ENCODE assay signal across 18 cellular contexts in the genomic region with DNA sequence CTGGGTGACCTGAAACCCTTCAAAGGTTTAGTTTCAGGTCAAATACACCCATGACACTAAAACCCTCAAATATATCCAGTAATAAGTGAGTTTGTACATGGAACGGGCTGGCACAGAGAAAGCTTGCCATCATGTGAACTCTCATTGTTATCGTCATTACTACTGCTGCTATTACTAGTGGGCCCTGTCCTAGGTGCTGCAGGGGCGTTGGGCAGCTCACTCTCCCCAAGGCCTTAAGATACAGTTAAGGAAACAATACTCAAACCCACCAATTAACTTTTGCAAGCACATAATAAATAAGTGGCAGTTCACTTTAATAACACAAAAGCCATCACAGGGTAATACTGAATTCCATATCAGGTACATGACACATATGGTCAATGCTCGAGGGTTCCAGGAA.
DNase-seq lines count a peak whose midpoint lies in the region; ATAC-seq and TF ChIP-seq lines count a peak whose summit lies in the region.
"Had no signal": no experiment of that assay in that cellular context is flagged by ENCODE, and none has a peak within 500 bp of the region (broad histone marks: within the 10 kb centered on the region; RNA-seq: fewer than 3 reads in every experiment).

No MANE protein-coding gene starts in this region.

- H3K27ac Mint-ChIP-seq in GM23338 (no peak overlapping the region), HFFc6 (peak overlapping the region; percentile 97), chondrocyte (ENCODE audit: unreplicated experiment) (peak overlapping the region; percentile 97)
- H3K27ac Mint-ChIP-seq: CD4-positive, alpha-beta memory T cell had no signal

- H3K79me2 ChIP-seq in GM23338 (replicated peaks; ENCODE audit: insufficient read depth) = no peaks in the 10 kb centered on the region
- no peaks in the 10 kb centered on the region for H3K79me2 ChIP-seq in hepatocyte

- intact Hi-C loops in upper lobe of right lung (cut with DNase I) = no loop called here

- H3K4me3 Mint-ChIP-seq in GM23338 = no peak overlapping the region
- no peak overlapping the region for H3K4me3 Mint-ChIP-seq in HFFc6
- H3K4me3 Mint-ChIP-seq in chondrocyte (ENCODE audit: unreplicated experiment) = no peak overlapping the region
- H3K4me3 Mint-ChIP-seq: CD14-positive monocyte; CD4-positive, alpha-beta memory T cell had no signal

- H3K27ac ChIP-seq in GM23338 (ENCODE audit: low read depth) = no peak overlapping the region
- no peak overlapping the region for H3K27ac ChIP-seq in upper lobe of right lung
- no peak overlapping the region for H3K27ac ChIP-seq in hepatocyte
- H3K27ac ChIP-seq: BLaER1, HL-60 had no signal

- WGBS in hepatocyte (ENCODE audit: low lambda C conversion rate, missing lambda C conversion rate) = 99% methylated on average over 4 of the region's 4 CpGs

- H3K4me1 Mint-ChIP-seq in GM23338 (peaks cover 22% of the 10 kb centered on the region; the same call in 2 of the 3 replicates), HFFc6 (ENCODE audit: low read depth) (peaks cover 59% of the 10 kb centered on the region), chondrocyte (ENCODE audit: low read depth) (peaks cover 50% of the 10 kb centered on the region)
- H3K4me1 Mint-ChIP-seq: CD14-positive monocyte had no signal

- in situ Hi-C loops in ACHN (cut with HindIII; ENCODE audit: low pct_ligation_motif_present, low pct_unique_long_range_greater_than_20kb, low sequenced_read_pairs) = no loop called here

- H2AFZ ChIP-seq in GM23338 (no peak overlapping the region), hepatocyte (no peak overlapping the region)

- no peak overlapping the region for H3K4me2 ChIP-seq in GM23338
- H3K4me2 ChIP-seq in hepatocyte = no peak overlapping the region
- H3K4me2 ChIP-seq: BLaER1 had no signal

- no peak for DNase-seq in GM23338 (ENCODE audit: low spot score)
- no peak for DNase-seq in HFFc6
- DNase-seq in chondrocyte (ENCODE audit: low spot score) = no peak
- peak; percentile 8 for DNase-seq in upper lobe of right lung
- DNase-seq in hepatocyte (ENCODE audit: low spot score) = no peak
- DNase-seq in ACHN = no peak
- DNase-seq: CD4-positive, alpha-beta memory T cell; DMS153; DMS79; GF-D8; IMR-90; Karpas-422; KBM-7 had no signal

- H3K9me2 ChIP-seq in GM23338 (ENCODE audit: insufficient read depth) (no peaks in the 10 kb centered on the region), hepatocyte (replicated peaks; ENCODE audit: insufficient read depth) (no peaks in the 10 kb centered on the region)

- no peaks in the 10 kb centered on the region for H4K20me1 ChIP-seq in GM23338 (replicated peaks; ENCODE audit: insufficient read depth)
- no peaks in the 10 kb centered on the region for H4K20me1 ChIP-seq in hepatocyte (ENCODE audit: insufficient read depth, poor library complexity, severe bottlenecking)
- H4K20me1 ChIP-seq: BLaER1 had no signal

- H3K4me3 ChIP-seq in GM23338 (no peak overlapping the region), upper lobe of right lung (no peak overlapping the region), hepatocyte (no peak overlapping the region)
- H3K4me3 ChIP-seq: BLaER1, HAP-1 had no signal

- H3F3A ChIP-seq in GM23338 (replicated peaks; ENCODE audit: low read depth) = no peaks in the 10 kb centered on the region

- H3K4me1 ChIP-seq in GM23338 (ENCODE audit: insufficient read depth) (no peaks in the 10 kb centered on the region; the same call in 1 of the 2 replicates), upper lobe of right lung (peaks cover 11% of the 10 kb centered on the region), hepatocyte (ENCODE audit: insufficient read depth) (peaks cover 11% of the 10 kb centered on the region)
- H3K4me1 ChIP-seq: HAP-1 had no signal

- ATAC-seq in GM23338 = no peak
- ATAC-seq in upper lobe of right lung = no peak
- ATAC-seq in GM18502 (IDR thresholded peaks at IDR 0.05; ENCODE audit: poor library complexity, unreplicated experiment) = no peak

- no peaks in the 10 kb centered on the region for H3K9me3 ChIP-seq in upper lobe of right lung
- H3K9me3 ChIP-seq in hepatocyte (ENCODE audit: low read depth) = no peaks in the 10 kb centered on the region
- H3K9me3 ChIP-seq: BLaER1, HAP-1 had no signal

- H3K36me3 Mint-ChIP-seq in GM23338 (ENCODE audit: low read depth) (no peaks in the 10 kb centered on the region), HFFc6 (ENCODE audit: low read depth) (no peaks in the 10 kb centered on the region), chondrocyte (ENCODE audit: low read depth) (no peaks in the 10 kb centered on the region)
- H3K36me3 Mint-ChIP-seq: CD14-positive monocyte; CD4-positive, alpha-beta memory T cell had no signal

- H3K9me3 Mint-ChIP-seq in GM23338 (no peaks in the 10 kb centered on the region), HFFc6 (no peaks in the 10 kb centered on the region), chondrocyte (ENCODE audit: low read depth) (no peaks in the 10 kb centered on the region)
- H3K9me3 Mint-ChIP-seq: CD4-positive, alpha-beta memory T cell had no signal

- no peak for TF ChIP-seq CTCF in GM23338 (conservative IDR thresholded peaks at IDR 0.05; ENCODE audit: low read depth in 2 of 2)
- no peak for TF ChIP-seq CTCF in HFFc6 (IDR thresholded peaks at IDR 0.05)
- no peak for TF ChIP-seq CTCF in chondrocyte (IDR thresholded peaks at IDR 0.05)
- TF ChIP-seq CTCF in upper lobe of right lung (IDR thresholded peaks at IDR 0.05) = no peak
- no peak for TF ChIP-seq CTCF in hepatocyte (IDR thresholded peaks at IDR 0.05; ENCODE audit: poor library complexity)

- H3K27me3 Mint-ChIP-seq in GM23338 (ENCODE audit: insufficient read depth, low read depth, poor library complexity) (peaks cover 8% of the 10 kb centered on the region), HFFc6 (ENCODE audit: insufficient read depth) (no peaks in the 10 kb centered on the region; the same call in 1 of the 2 replicates), chondrocyte (ENCODE audit: low read depth) (no peaks in the 10 kb centered on the region)
- H3K27me3 Mint-ChIP-seq: CD4-positive, alpha-beta memory T cell had no signal

- H3K27me3 ChIP-seq in GM23338 (ENCODE audit: insufficient read depth) = no peaks in the 10 kb centered on the region
- H3K27me3 ChIP-seq in upper lobe of right lung = no peaks in the 10 kb centered on the region
- H3K27me3 ChIP-seq in hepatocyte = no peaks in the 10 kb centered on the region
- H3K27me3 ChIP-seq: BLaER1 had no signal

- H3K36me3 ChIP-seq in GM23338 (ENCODE audit: insufficient read depth) = no peaks in the 10 kb centered on the region
- no peaks in the 10 kb centered on the region for H3K36me3 ChIP-seq in upper lobe of right lung
- H3K36me3 ChIP-seq in hepatocyte (replicated peaks; ENCODE audit: insufficient read depth, low read depth) = no peaks in the 10 kb centered on the region
- H3K36me3 ChIP-seq: BLaER1, HAP-1 had no signal

TF ChIP-seq in GM23338, 12 proteins besides CTCF, POLR2A, EP300 and RAD21:
- no peak for TF ChIP-seq ZNF331 (CRISPR knock-in tag; IDR thresholded peaks at IDR 0.05; ENCODE audit: low read depth)
- TF ChIP-seq, protein P1, sequence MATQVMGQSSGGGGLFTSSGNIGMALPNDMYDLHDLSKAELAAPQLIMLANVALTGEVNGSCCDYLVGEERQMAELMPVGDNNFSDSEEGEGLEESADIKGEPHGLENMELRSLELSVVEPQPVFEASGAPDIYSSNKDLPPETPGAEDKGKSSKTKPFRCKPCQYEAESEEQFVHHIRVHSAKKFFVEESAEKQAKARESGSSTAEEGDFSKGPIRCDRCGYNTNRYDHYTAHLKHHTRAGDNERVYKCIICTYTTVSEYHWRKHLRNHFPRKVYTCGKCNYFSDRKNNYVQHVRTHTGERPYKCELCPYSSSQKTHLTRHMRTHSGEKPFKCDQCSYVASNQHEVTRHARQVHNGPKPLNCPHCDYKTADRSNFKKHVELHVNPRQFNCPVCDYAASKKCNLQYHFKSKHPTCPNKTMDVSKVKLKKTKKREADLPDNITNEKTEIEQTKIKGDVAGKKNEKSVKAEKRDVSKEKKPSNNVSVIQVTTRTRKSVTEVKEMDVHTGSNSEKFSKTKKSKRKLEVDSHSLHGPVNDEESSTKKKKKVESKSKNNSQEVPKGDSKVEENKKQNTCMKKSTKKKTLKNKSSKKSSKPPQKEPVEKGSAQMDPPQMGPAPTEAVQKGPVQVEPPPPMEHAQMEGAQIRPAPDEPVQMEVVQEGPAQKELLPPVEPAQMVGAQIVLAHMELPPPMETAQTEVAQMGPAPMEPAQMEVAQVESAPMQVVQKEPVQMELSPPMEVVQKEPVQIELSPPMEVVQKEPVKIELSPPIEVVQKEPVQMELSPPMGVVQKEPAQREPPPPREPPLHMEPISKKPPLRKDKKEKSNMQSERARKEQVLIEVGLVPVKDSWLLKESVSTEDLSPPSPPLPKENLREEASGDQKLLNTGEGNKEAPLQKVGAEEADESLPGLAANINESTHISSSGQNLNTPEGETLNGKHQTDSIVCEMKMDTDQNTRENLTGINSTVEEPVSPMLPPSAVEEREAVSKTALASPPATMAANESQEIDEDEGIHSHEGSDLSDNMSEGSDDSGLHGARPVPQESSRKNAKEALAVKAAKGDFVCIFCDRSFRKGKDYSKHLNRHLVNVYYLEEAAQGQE (IDR thresholded peaks at IDR 0.05; ENCODE audit: unreplicated experiment) = peak; percentile 7
